Comparison of ENCODE assay signal across 26 cellular contexts in the genomic region with DNA sequence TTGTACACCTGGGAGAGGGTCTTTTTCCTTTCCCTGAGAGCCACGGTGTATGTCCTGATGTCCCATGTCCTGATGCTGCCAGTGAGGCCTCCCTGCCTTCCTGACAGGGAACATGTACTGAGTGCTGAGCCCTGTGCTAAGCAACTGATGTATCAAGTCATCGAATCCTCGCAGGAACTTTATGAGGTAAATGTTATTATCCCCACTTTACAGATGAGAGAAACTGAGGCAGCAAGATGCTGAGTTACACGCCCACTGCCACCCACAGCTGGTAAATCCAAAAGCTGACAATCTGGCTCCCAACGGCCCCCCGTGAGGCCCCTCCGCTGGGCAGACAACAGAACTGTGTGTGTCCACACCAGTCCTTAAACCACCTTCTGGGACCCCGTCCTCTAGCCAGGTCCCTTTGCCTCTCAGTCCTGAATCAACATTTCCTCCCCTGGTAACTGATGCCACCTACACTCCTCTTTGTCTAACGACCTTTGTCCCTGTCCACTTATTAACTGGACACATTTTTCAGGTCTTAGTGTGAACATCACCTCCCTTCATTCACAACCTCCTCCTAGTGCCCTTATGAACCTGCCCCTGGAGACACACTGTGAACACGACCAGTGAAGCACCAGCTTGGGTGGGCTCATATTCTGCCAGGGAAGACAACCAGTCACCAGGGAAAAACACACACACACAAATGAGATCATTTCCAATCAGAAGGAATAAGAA. TPM values are rescaled to one million over a fixed set of nuclear protein-coding genes. Genes with fewer than 3 reads are reported as not detected.
"Had no signal": no experiment of that assay in that cellular context is flagged by ENCODE, and none has a peak within 500 bp of the region (broad histone marks: within the 10 kb centered on the region; RNA-seq: fewer than 3 reads in every experiment).

No MANE protein-coding gene starts in this region.

- H3K27ac Mint-ChIP-seq: activated CD4-positive, alpha-beta T cell treated with anti-CD3 and anti-CD28 coated beads, Interleukin-2, amount 10 ng/mL, durations not matched to agents 7 days and 5 days; activated naive CD4-positive, alpha-beta T cell treated with anti-CD3 and anti-CD28 coated beads, Interleukin-2, amount 50 U/mL, for 24 hours; immature natural killer cell; T-cell had no signal

- H3K4me1 Mint-ChIP-seq: activated CD4-positive, alpha-beta T cell treated with anti-CD3 and anti-CD28 coated beads, Interleukin-2, amount 10 ng/mL, durations not matched to agents 7 days and 5 days; activated naive CD4-positive, alpha-beta T cell treated with anti-CD3 and anti-CD28 coated beads, Interleukin-2, amount 50 U/mL, for 24 hours; immature natural killer cell had no signal

- H3K9me3 Mint-ChIP-seq: activated CD4-positive, alpha-beta T cell treated with anti-CD3 and anti-CD28 coated beads, Interleukin-2, amount 10 ng/mL, durations not matched to agents 7 days and 5 days; activated naive CD4-positive, alpha-beta T cell treated with anti-CD3 and anti-CD28 coated beads, Interleukin-2, amount 50 U/mL, for 24 hours; immature natural killer cell; T-cell had no signal

- H3K27me3 Mint-ChIP-seq: activated CD4-positive, alpha-beta T cell treated with anti-CD3 and anti-CD28 coated beads, Interleukin-2, amount 10 ng/mL, durations not matched to agents 7 days and 5 days; activated naive CD4-positive, alpha-beta T cell treated with anti-CD3 and anti-CD28 coated beads, Interleukin-2, amount 50 U/mL, for 24 hours; T-cell had no signal

- H3K4me3 Mint-ChIP-seq: activated CD4-positive, alpha-beta T cell treated with anti-CD3 and anti-CD28 coated beads, Interleukin-2, amount 10 ng/mL, durations not matched to agents 7 days and 5 days; activated naive CD4-positive, alpha-beta T cell treated with anti-CD3 and anti-CD28 coated beads, Interleukin-2, amount 50 U/mL, for 24 hours; immature natural killer cell; T-cell had no signal

- H3K4me3 ChIP-seq: esophagus squamous epithelium, heart right ventricle, psoas muscle, skin epidermis, stomach, vagina had no signal

- H3K4me1 ChIP-seq: heart right ventricle, psoas muscle, stomach, vagina had no signal

- H3K27me3 ChIP-seq: esophagus squamous epithelium, heart right ventricle, stomach, vagina had no signal

- H3K9me3 ChIP-seq: esophagus squamous epithelium, heart right ventricle, psoas muscle, stomach, vagina had no signal

- ATAC-seq: heart right ventricle, psoas muscle, right cardiac atrium, T-cell had no signal

- DNase-seq: activated CD4-positive, alpha-beta T cell treated with anti-CD3 and anti-CD28 coated beads, Interleukin-2, amount 10 ng/mL, durations not matched to agents 7 days and 5 days; activated CD4-positive, CD25-positive, alpha-beta regulatory T cell; activated CD8-positive, alpha-beta memory T cell treated with anti-CD3 and anti-CD28 coated beads for 24 hours; activated CD8-positive, alpha-beta memory T cell treated with anti-CD3 and anti-CD28 coated beads, Interleukin-2, amount 50 U/mL, for 48 hours; activated gamma-delta T cell; amygdala; dermis blood vessel endothelial cell; effector memory CD4-positive, alpha-beta T cell; esophagus squamous epithelium; heart right ventricle; immature natural killer cell; mammary epithelial cell; stimulated activated CD4-positive, alpha-beta T cell treated with anti-CD3 and anti-CD28 coated beads, Interleukin-15, amount 100 ng/mL, for 24 hours; stimulated activated CD4-positive, alpha-beta T cell treated with anti-CD3 and anti-CD28 coated beads, Interleukin-2, amount 100 ng/mL, for 48 hours; stomach; T-cell; trophoblast cell had no signal

- H3K27ac ChIP-seq: esophagus squamous epithelium, heart right ventricle, psoas muscle, skin epidermis, stomach, vagina had no signal

RNA-seq across cellular contexts. Expression of a gene that starts 21.4 kb away (rescaled TPM):
- total RNA-seq: dermis blood vessel endothelial cell, esophagus squamous epithelium, mammary epithelial cell, omental fat pad, stomach, temporal lobe, vagina had no signal
- polyA plus RNA-seq: mammary epithelial cell, neural cell had no signal

RNA-seq across cellular contexts. Expression of a gene that starts 25.1 kb away (rescaled TPM):
- total RNA-seq: dermis blood vessel endothelial cell, mammary epithelial cell, temporal lobe had no signal
- polyA plus RNA-seq: mammary epithelial cell, neural cell had no signal

RNA-seq across cellular contexts. Expression of a gene that starts 35.9 kb away (rescaled TPM):
- total RNA-seq: activated CD4-positive, alpha-beta T cell treated with anti-CD3 and anti-CD28 coated beads, Interleukin-2, amount 10 ng/mL, durations not matched to agents 7 days and 5 days; cardiac septum; dermis blood vessel endothelial cell; esophagus squamous epithelium; mammary epithelial cell; vagina had no signal
- polyA plus RNA-seq: immature natural killer cell, mammary epithelial cell had no signal
